9 cellular contexts compared by ENCODE assay signal in the genomic region with DNA sequence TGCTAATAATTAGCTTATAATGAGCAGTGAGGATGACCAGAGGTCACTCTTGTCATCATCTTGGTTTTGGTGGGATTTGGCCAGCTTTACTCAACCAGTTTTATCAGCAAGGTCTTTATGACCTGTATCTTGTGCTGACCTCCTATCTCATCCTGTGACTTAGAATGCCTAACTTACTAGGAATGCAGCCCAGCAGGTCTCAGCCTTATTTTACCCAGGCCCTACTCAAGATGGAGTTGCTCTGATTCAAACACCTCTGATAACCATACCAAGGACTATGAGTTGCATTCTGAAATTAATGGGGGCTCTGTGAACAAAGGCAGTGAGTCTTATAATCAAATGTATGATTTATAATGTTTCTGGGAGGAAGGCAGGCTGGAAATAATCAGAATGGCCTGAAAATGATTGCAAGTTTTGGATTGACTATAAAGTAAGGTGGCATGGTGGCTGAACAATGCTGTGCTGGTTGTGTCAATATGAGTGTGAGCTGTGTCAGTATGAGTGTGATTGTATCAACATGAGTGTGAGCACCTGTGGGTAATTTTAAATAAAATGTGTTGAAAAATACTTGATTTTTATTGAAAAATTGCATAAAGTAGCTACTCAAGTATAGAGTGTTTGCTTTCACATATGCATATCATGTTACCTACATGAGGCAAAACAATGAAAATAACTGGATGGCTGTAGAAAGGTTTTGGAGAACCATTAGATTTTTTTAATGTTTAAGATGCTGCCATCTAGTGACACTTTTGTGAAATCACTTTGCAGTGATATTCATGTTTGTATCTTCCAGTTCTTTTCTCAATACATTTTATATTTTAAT.
DNase-seq lines count a peak whose midpoint lies in the region; ATAC-seq, FAIRE-seq and TF ChIP-seq lines count a peak whose summit lies in the region.
"Had no signal": no experiment of that assay in that cellular context is flagged by ENCODE, and none has a peak within 500 bp of the region (broad histone marks: within the 10 kb centered on the region; RNA-seq: fewer than 3 reads in every experiment).

No MANE protein-coding gene starts in this region.

- H3K9me3 ChIP-seq in right lobe of liver (no peaks in the 10 kb centered on the region), aorta (ENCODE audit: control insufficient read depth, low read length) (no peaks in the 10 kb centered on the region)
- H3K9me3 ChIP-seq: BLaER1 had no signal

- DNase-seq in DMS153 (lab: John Stamatoyannopoulos, UW) (peak; percentile 23), DMS153 treated with DMSO at 0.1 percent for 48 hours (lab: John Stamatoyannopoulos, UW; ENCODE audit: unreplicated experiment) (no peak), H54 (ENCODE audit: insufficient read length, low spot score) (no peak), NCI-H1105 treated with DMSO at 0.1 percent for 48 hours (lab: John Stamatoyannopoulos, UW) (peak; percentile 74), astrocyte of the cerebellum (ENCODE audit: low read depth) (peak; percentile 37), right lobe of liver (no peak), aorta (no peak), GOT3 (lab: John Stamatoyannopoulos, UW) (no peak)

- H3K27ac ChIP-seq in right lobe of liver (no peak overlapping the region), aorta (ENCODE audit: low read depth in 1 of 2, low read length in 2 of 2) (no peak overlapping the region)
- H3K27ac ChIP-seq: BLaER1 had no signal

- FAIRE-seq in H54 (lab: Jason Lieb, UNC) = peak; percentile 41

- TF ChIP-seq POLR2A in H54 (IDR thresholded peaks at IDR 0.05; ENCODE audit: low read depth, low read length) (no peak), right lobe of liver (IDR thresholded peaks at IDR 0.05) (no peak)

- no peaks in the 10 kb centered on the region for H3K36me3 ChIP-seq in right lobe of liver
- no peaks in the 10 kb centered on the region for H3K36me3 ChIP-seq in aorta (ENCODE audit: control insufficient read depth in 1 of 2, insufficient read depth in 2 of 2, low read length in 1 of 2)
- H3K36me3 ChIP-seq: BLaER1 had no signal

- TF ChIP-seq CTCF in astrocyte of the cerebellum (IDR thresholded peaks at IDR 0.05; ENCODE audit: low read depth, low read length, missing control alignments) (peak; percentile 21), right lobe of liver (IDR thresholded peaks at IDR 0.05) (peak; percentile 40 to 68 (median 64))

- H3K4me1 ChIP-seq in right lobe of liver = peaks cover 0 to 15% (median 0%) of the 10 kb centered on the region in 4 donors
- H3K4me1 ChIP-seq in aorta (ENCODE audit: control insufficient read depth in 1 of 2, insufficient read depth in 2 of 2, low read length in 2 of 2) = no peaks in the 10 kb centered on the region
- H3K4me1 ChIP-seq: BLaER1 had no signal

- H3K4me3 ChIP-seq in astrocyte of the cerebellum (ENCODE audit: low read depth, low read length) (no peak overlapping the region), right lobe of liver (no peak overlapping the region), aorta (ENCODE audit: low read length in 2 of 2) (no peak overlapping the region)
- H3K4me3 ChIP-seq: BLaER1 had no signal

- ATAC-seq in right lobe of liver (peak; percentile 66 to 81 (median 72)), aorta (ENCODE audit: low FRiP score) (no peak)

- H3K27me3 ChIP-seq in right lobe of liver (no peaks in the 10 kb centered on the region), aorta (ENCODE audit: control insufficient read depth in 1 of 2, insufficient read depth in 2 of 2, low read length in 1 of 2) (no peaks in the 10 kb centered on the region)
- H3K27me3 ChIP-seq: BLaER1 had no signal

- in situ Hi-C loops in astrocyte of the cerebellum (cut with HindIII; ENCODE audit: low sequenced_read_pairs) = no loop called here

- intact Hi-C loops in right lobe of liver (cut with DNase I) (no loop called here), aorta (cut with DNase I) (loop anchor here in 1 of 2 donors (5.0 kb wide), 2 partner anchors 188 to 298 kb away; no protein-coding TSS in a partner anchor)

Comparison
In these comparisons a context has a peak if more than half of its experiments do, and no peak if none do; other contexts are left out.
1. DNase-seq: peak in DMS153 (single experiment), NCI-H1105 treated with DMSO at 0.1 percent for 48 hours (single experiment) and astrocyte of the cerebellum (single experiment); none in DMS153 treated with DMSO at 0.1 percent for 48 hours (single experiment), H54 (single experiment), right lobe of liver (0 of 3), aorta (0 of 2) and GOT3 (single experiment).